Comparison of ENCODE assay signal across 20 cellular contexts in the genomic region with DNA sequence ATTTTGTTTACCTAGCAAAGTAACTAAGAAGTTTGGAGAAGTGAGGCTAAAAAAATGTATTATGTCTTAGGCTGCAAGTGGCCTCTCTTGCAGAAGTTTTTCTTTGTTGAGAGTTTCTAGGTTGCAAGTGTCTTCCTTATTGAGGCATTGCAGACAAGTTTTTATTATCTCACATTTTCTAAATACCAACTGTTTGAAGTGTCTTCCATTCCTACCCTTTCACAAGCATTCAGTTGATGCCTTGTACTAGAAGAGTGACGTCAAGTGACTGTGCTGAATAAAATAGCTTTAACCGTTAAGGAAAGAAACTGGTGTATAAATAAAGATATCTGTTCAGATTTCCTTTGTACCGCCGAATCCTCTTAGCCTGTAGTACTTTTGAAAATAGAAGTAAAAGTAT.
"Had no signal": no experiment of that assay in that cellular context is flagged by ENCODE, and none has a peak within 500 bp of the region (broad histone marks: within the 10 kb centered on the region; RNA-seq: fewer than 3 reads in every experiment).

No MANE protein-coding gene starts in this region.

- H3K4me3 Mint-ChIP-seq: activated naive CD8-positive, alpha-beta T cell treated with anti-CD3 and anti-CD28 coated beads for 36 hours; activated T-helper 17 cell treated with anti-CD3 and anti-CD28 coated beads, Interleukin-2, amount 50 U/mL, for 72 hours; dendritic cell treated with granulocyte-macrophage colony-stimulating factor and Interleukin-4, amounts not matched to agents 40 ng/mL and 50 ng/mL, for 4 days; immature natural killer cell; memory B cell; nephron had no signal

- H3K9me3 ChIP-seq: thoracic aorta had no signal

- H3K9me3 Mint-ChIP-seq: activated T-helper 17 cell treated with anti-CD3 and anti-CD28 coated beads, Interleukin-2, amount 50 U/mL, for 72 hours had no signal

- DNase-seq: activated CD4-positive, alpha-beta T cell treated with anti-CD3 and anti-CD28 coated beads for 1 hour; activated naive CD8-positive, alpha-beta T cell treated with anti-CD3 and anti-CD28 coated beads for 36 hours; activated T-cell treated with anti-CD3 and anti-CD28 coated beads, Interleukin-2, amount 50 U/mL, for 1 hour; amniotic stem cell; effector CD4-positive, alpha-beta T cell; glutamatergic neuron; immature natural killer cell; kidney glomerular epithelial cell; posterior cingulate gyrus; stimulated activated CD4-positive, alpha-beta T cell treated with anti-CD3 and anti-CD28 coated beads, Interleukin-4, amount 100 ng/mL, for 24 hours; stimulated activated naive CD4-positive, alpha-beta T cell treated with Interleukin-2 at 50 U/mL for 16 hours; T-helper 9 cell had no signal

- H3K27me3 Mint-ChIP-seq: activated naive CD8-positive, alpha-beta T cell treated with anti-CD3 and anti-CD28 coated beads for 36 hours; activated T-helper 17 cell treated with anti-CD3 and anti-CD28 coated beads, Interleukin-2, amount 50 U/mL, for 72 hours; dendritic cell treated with granulocyte-macrophage colony-stimulating factor and Interleukin-4, amounts not matched to agents 40 ng/mL and 50 ng/mL, for 4 days; memory B cell had no signal

- H3K4me3 ChIP-seq: cardiac muscle cell, hepatocyte, thoracic aorta had no signal

- H3K27me3 ChIP-seq: cardiac muscle cell, hepatocyte had no signal

- H3K4me1 Mint-ChIP-seq: activated naive CD8-positive, alpha-beta T cell treated with anti-CD3 and anti-CD28 coated beads for 36 hours; activated T-helper 17 cell treated with anti-CD3 and anti-CD28 coated beads, Interleukin-2, amount 50 U/mL, for 72 hours; immature natural killer cell had no signal

- H3K36me3 ChIP-seq: cardiac muscle cell, thoracic aorta had no signal

- H3K27ac ChIP-seq: cardiac muscle cell, hepatocyte, thoracic aorta had no signal

- H2AFZ ChIP-seq: hepatocyte had no signal

- H3K27ac Mint-ChIP-seq: activated naive CD8-positive, alpha-beta T cell treated with anti-CD3 and anti-CD28 coated beads for 36 hours; activated T-helper 17 cell treated with anti-CD3 and anti-CD28 coated beads, Interleukin-2, amount 50 U/mL, for 72 hours; dendritic cell treated with granulocyte-macrophage colony-stimulating factor and Interleukin-4, amounts not matched to agents 40 ng/mL and 50 ng/mL, for 4 days; immature natural killer cell; memory B cell; nephron had no signal

- ATAC-seq: activated T-helper 17 cell treated with anti-CD3 and anti-CD28 coated beads, Interleukin-2, amount 50 U/mL, for 72 hours; sciatic nerve had no signal

- H3K4me2 ChIP-seq: hepatocyte had no signal
